25 cellular contexts compared by ENCODE assay signal in the genomic region with DNA sequence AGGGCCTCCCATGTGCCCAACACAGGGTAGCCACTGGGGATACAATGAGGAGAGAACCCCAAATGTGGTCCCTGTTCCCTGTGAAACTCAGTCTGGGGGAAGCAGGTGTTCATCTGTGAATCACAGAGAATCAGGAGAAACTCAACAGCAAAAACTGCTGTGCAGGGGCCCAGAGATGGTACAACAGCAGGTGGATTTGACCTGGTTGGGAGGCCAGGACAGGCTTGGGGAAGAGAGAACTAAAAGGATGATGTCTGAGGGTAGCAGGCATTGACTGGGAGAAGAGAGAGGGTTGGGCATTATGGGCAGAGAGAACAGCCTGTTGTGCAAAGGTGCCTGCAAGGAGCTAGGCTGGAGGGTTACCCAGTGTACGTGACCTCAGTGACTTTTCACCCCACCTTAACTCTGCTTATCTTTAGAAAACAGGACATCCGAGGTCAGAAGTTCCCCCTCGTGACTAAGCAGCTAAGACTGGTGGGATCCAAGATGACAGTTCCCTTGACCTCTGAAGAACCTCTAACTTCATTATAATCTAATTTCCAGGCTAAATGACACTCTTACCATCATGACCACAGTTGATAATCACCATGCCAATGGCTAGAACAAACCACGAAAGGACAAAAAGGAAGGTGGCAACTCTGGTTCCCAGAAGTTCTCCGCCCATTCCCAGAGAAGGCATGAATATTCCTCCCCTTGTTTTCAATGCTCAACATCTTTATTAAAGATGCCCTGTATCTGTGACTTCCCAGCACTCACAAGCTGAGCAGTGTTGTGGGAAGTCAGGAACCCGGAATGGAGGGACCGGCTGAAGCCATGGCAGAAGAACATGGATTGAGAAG. TPM values are rescaled to one million over a fixed set of nuclear protein-coding genes. Genes with fewer than 3 reads are reported as not detected.
DNase-seq lines count a peak whose midpoint lies in the region; ATAC-seq, FAIRE-seq and TF ChIP-seq lines count a peak whose summit lies in the region.
"Had no signal": no experiment of that assay in that cellular context is flagged by ENCODE, and none has a peak within 500 bp of the region (broad histone marks: within the 10 kb centered on the region; RNA-seq: fewer than 3 reads in every experiment).

No MANE protein-coding gene starts in this region.

- peaks cover 0 to 15% of the 10 kb centered on the region in 2 donors for H3K9me3 Mint-ChIP-seq in stimulated activated naive CD8-positive, alpha-beta T cell treated with anti-CD3 and anti-CD28 coated beads, Interleukin-15, amount 100 ng/mL, for 72 hours
- H3K9me3 Mint-ChIP-seq: activated CD4-positive, alpha-beta T cell treated with anti-CD3 and anti-CD28 coated beads, Interleukin-2, amount 10 ng/mL, durations not matched to agents 7 days and 5 days had no signal

- H3K27me3 Mint-ChIP-seq in stimulated activated naive CD8-positive, alpha-beta T cell treated with anti-CD3 and anti-CD28 coated beads, Interleukin-15, amount 100 ng/mL, for 72 hours: peaks cover 19% of the 10 kb centered on the region

- no peak for TF ChIP-seq CTCF in upper lobe of right lung (IDR thresholded peaks at IDR 0.05)
- TF ChIP-seq CTCF in foreskin keratinocyte (conservative IDR thresholded peaks at IDR 0.05): no peak

- no peak overlapping the region for H3K4me3 ChIP-seq in upper lobe of right lung
- H3K4me3 ChIP-seq: adrenal gland, tibial artery had no signal

- FAIRE-seq in RCC 7860 (lab: Jason Lieb, UNC) (no peak), HTR-8/SVneo (lab: Jason Lieb, UNC) (no peak)
- FAIRE-seq: bronchial epithelial cell, TTC549 had no signal

- no peak overlapping the region for H3K4me3 Mint-ChIP-seq in stimulated activated naive CD8-positive, alpha-beta T cell treated with anti-CD3 and anti-CD28 coated beads, Interleukin-15, amount 100 ng/mL, for 72 hours
- H3K4me3 Mint-ChIP-seq: activated CD4-positive, alpha-beta T cell treated with anti-CD3 and anti-CD28 coated beads, Interleukin-2, amount 10 ng/mL, durations not matched to agents 7 days and 5 days; mesothelial cell of epicardium; nephron progenitor cell; stimulated activated memory B cell treated with anti-CD40 and anti-IgM and Interleukin-4, amounts not matched to agents 10 μg/mL and 1 μg/mL and 100 μg/mL, for 72 hours had no signal

- H3K27ac ChIP-seq in upper lobe of right lung: no peak overlapping the region
- no peak overlapping the region for H3K27ac ChIP-seq in foreskin keratinocyte
- H3K27ac ChIP-seq: adrenal gland, RWPE1, tibial artery had no signal

- H3K27me3 ChIP-seq in upper lobe of right lung (no peaks in the 10 kb centered on the region), foreskin keratinocyte (peaks cover 52% of the 10 kb centered on the region)
- H3K27me3 ChIP-seq: adrenal gland had no signal

- no peak for TF ChIP-seq POLR2A in erythroblast (IDR thresholded peaks at IDR 0.05; ENCODE audit: low read length)

- H3K4me1 Mint-ChIP-seq in stimulated activated naive CD8-positive, alpha-beta T cell treated with anti-CD3 and anti-CD28 coated beads, Interleukin-15, amount 100 ng/mL, for 72 hours: peaks cover 5% of the 10 kb centered on the region

- no peaks in the 10 kb centered on the region for H3K36me3 ChIP-seq in upper lobe of right lung
- H3K36me3 ChIP-seq: adrenal gland, tibial artery had no signal

- DNase-seq in stimulated activated naive CD8-positive, alpha-beta T cell treated with anti-CD3 and anti-CD28 coated beads, Interleukin-15, Interleukin-2, amounts not matched to agents 100 U/mL and 50 U/mL, for 24 hours: no peak
- no peak for DNase-seq in stimulated activated naive CD8-positive, alpha-beta T cell treated with anti-CD3 and anti-CD28 coated beads, Interleukin-15, amount 100 ng/mL, for 72 hours
- peak; percentile 7 for DNase-seq in RCC 7860 (ENCODE audit: low spot score)
- peak; percentile 72 to 86 for DNase-seq in erythroblast (lab: John Stamatoyannopoulos, UW)
- peak; percentile 19 for DNase-seq in upper lobe of right lung
- no peak for DNase-seq in HTR-8/SVneo (ENCODE audit: insufficient read length, low spot score)
- no peak for DNase-seq in foreskin keratinocyte
- DNase-seq: activated CD4-positive, alpha-beta T cell treated with anti-CD3 and anti-CD28 coated beads, Interleukin-2, amount 10 ng/mL, durations not matched to agents 7 days and 5 days; activated gamma-delta T cell treated with Interleukin-2 at 50 U/mL for 16 hours; activated T-cell treated with anti-CD3 and anti-CD28 coated beads for 4 hours; NCI-H1048; NCI-H2081; NCI-H446 treated with DMSO at 0.1 percent for 48 hours; nephron progenitor cell; NK-92 treated with Interleukin-12 subunit alpha and Interleukin-12 subunit beta, amount 100 ng/mL, for 24 hours had no signal

- H3K27ac Mint-ChIP-seq in stimulated activated naive CD8-positive, alpha-beta T cell treated with anti-CD3 and anti-CD28 coated beads, Interleukin-15, amount 100 ng/mL, for 72 hours: no peak overlapping the region
- H3K27ac Mint-ChIP-seq: activated CD4-positive, alpha-beta T cell treated with anti-CD3 and anti-CD28 coated beads, Interleukin-2, amount 10 ng/mL, durations not matched to agents 7 days and 5 days; nephron progenitor cell; stimulated activated memory B cell treated with anti-CD40 and anti-IgM and Interleukin-4, amounts not matched to agents 10 μg/mL and 1 μg/mL and 100 μg/mL, for 72 hours had no signal

- intact Hi-C loops in upper lobe of right lung (cut with DNase I): no loop called here

- peak; percentile 25 for ATAC-seq in stimulated activated naive CD8-positive, alpha-beta T cell treated with anti-CD3 and anti-CD28 coated beads, Interleukin-15, Interleukin-2, amounts not matched to agents 100 U/mL and 50 U/mL, for 24 hours
- ATAC-seq in stimulated activated naive CD8-positive, alpha-beta T cell treated with anti-CD3 and anti-CD28 coated beads, Interleukin-15, amount 100 ng/mL, for 72 hours: no peak
- no peak for ATAC-seq in upper lobe of right lung
- ATAC-seq in foreskin keratinocyte: no peak
- ATAC-seq in GM18870 (IDR thresholded peaks at IDR 0.05; ENCODE audit: unreplicated experiment): no peak
- ATAC-seq: sciatic nerve; stimulated activated memory B cell treated with anti-CD40 and anti-IgM and Interleukin-4, amounts not matched to agents 10 μg/mL and 1 μg/mL and 100 μg/mL, for 72 hours had no signal

- H3K9me3 ChIP-seq in upper lobe of right lung: no peaks in the 10 kb centered on the region
- H3K9me3 ChIP-seq: adrenal gland, tibial artery had no signal

- H3K4me1 ChIP-seq in upper lobe of right lung: peaks cover 7% of the 10 kb centered on the region
- H3K4me1 ChIP-seq in foreskin keratinocyte: peaks cover 9% of the 10 kb centered on the region

RNA-seq across cellular contexts. Expression of gene ADAMTS14, which starts 5.1 kb away (rescaled TPM):
- 0.55 TPM for total RNA-seq in upper lobe of right lung
- 0.10 TPM in 1 of 2 replicates, not detected in the other for total RNA-seq in foreskin keratinocyte
- polyA plus RNA-seq in foreskin keratinocyte: 0.09 TPM in 1 of 2 replicates, not detected in the other
- total RNA-seq: activated CD4-positive, alpha-beta T cell treated with anti-CD3 and anti-CD28 coated beads, Interleukin-2, amount 10 ng/mL, durations not matched to agents 7 days and 5 days; dermis microvascular lymphatic vessel endothelial cell had no signal

Comparison
In these comparisons a context has a peak if more than half of its experiments do, and no peak if none do; other contexts are left out.
1. DNase-seq: peak in RCC 7860 (single experiment), erythroblast (2 of 2) and upper lobe of right lung (single experiment); none in stimulated activated naive CD8-positive, alpha-beta T cell treated with anti-CD3 and anti-CD28 coated beads, Interleukin-15, Interleukin-2, amounts not matched to agents 100 U/mL and 50 U/mL, for 24 hours (single experiment), stimulated activated naive CD8-positive, alpha-beta T cell treated with anti-CD3 and anti-CD28 coated beads, Interleukin-15, amount 100 ng/mL, for 72 hours (0 of 2), HTR-8/SVneo (single experiment) and foreskin keratinocyte (0 of 2).